ENCODE assay signal across 1 cellular context in genomic region chr2:178450574-178451429, GRCh38.
TF ChIP-seq lines count a peak whose summit lies in the region.

PJVK (plus strand) TSS chr2:178451378; CDS start chr2:178453410, 2,032 bp downstream.
PRKRA (minus strand) TSS chr2:178451175; CDS start chr2:178451030, 145 bp downstream.

TF ChIP-seq in HepG2, 621 proteins besides CTCF, POLR2A, EP300 and RAD21 (continued from another document and continues in another):
- TF ChIP-seq ZFP91 (CRISPR knock-in tag; IDR thresholded peaks at IDR 0.05; ENCODE audit: borderline replicate concordance): peak; percentile 91
- peak; percentile 70 for TF ChIP-seq FOXO1 (CRISPR knock-in tag; IDR thresholded peaks at IDR 0.05)
- TF ChIP-seq GATAD2A (CRISPR knock-in tag; IDR thresholded peaks at IDR 0.05): peak; percentile 80
- TF ChIP-seq CEBPB (IDR thresholded peaks at IDR 0.05; ENCODE audit: borderline replicate concordance, low read depth, low read length): peak; percentile 24; the same call in 1 of the 2 replicates
- no peak for TF ChIP-seq RBM22 (optimal IDR thresholded peaks at IDR 0.05; ENCODE audit: low read length)
- no peak for TF ChIP-seq ZNF597 (CRISPR knock-in tag; IDR thresholded peaks at IDR 0.05)
- no peak for TF ChIP-seq ZNF225 (CRISPR knock-in tag; IDR thresholded peaks at IDR 0.05)
- peak; percentile 91 for TF ChIP-seq ZSCAN25 (CRISPR knock-in tag; IDR thresholded peaks at IDR 0.05)
- TF ChIP-seq BCL6 (CRISPR knock-in tag; IDR thresholded peaks at IDR 0.05): peak; percentile 56
- peak; percentile 80; the same call in 1 of the 2 replicates for TF ChIP-seq ZNF232 (CRISPR knock-in tag; IDR thresholded peaks at IDR 0.05; ENCODE audit: borderline replicate concordance)
- no peak for TF ChIP-seq MAFK (conservative IDR thresholded peaks at IDR 0.05 in 1 of 2, IDR thresholded peaks at IDR 0.05 in 1 of 2; ENCODE audit: low read length in 2 of 2)
- peak; percentile 66; the same call in 1 of the 2 replicates for TF ChIP-seq CBFB (CRISPR knock-in tag; IDR thresholded peaks at IDR 0.05)
- TF ChIP-seq KDM6A (CRISPR knock-in tag; IDR thresholded peaks at IDR 0.05; ENCODE audit: low read depth): peak; percentile 42; the same call in 1 of the 2 replicates
- TF ChIP-seq SOX13 (IDR thresholded peaks at IDR 0.05): peak; percentile 62; the same call in 1 of the 2 replicates
- no peak; a peak in 2 of 4 replicates for TF ChIP-seq SOX13 (CRISPR knock-in tag; conservative IDR thresholded peaks at IDR 0.05 in 1 of 2, IDR thresholded peaks at IDR 0.05 in 1 of 2)
- peak; percentile 32 for TF ChIP-seq YY1 (IDR thresholded peaks at IDR 0.05; ENCODE audit: insufficient read depth, insufficient replicate concordance, low read depth, low read length)
- peak; percentile 46 for TF ChIP-seq TEAD3 (CRISPR knock-in tag; optimal IDR thresholded peaks at IDR 0.05; ENCODE audit: borderline replicate concordance)
- no peak for TF ChIP-seq FUBP1 (CRISPR knock-in tag; IDR thresholded peaks at IDR 0.05; ENCODE audit: borderline replicate concordance)
- no peak for TF ChIP-seq ZNF17 (CRISPR knock-in tag; IDR thresholded peaks at IDR 0.05)
- TF ChIP-seq BRCA1 (CRISPR knock-in tag; IDR thresholded peaks at IDR 0.05): peak; percentile 84; the same call in 1 of the 2 replicates
- no peak for TF ChIP-seq AGO1 (IDR thresholded peaks at IDR 0.05; ENCODE audit: low read depth, low read length, poor library complexity, severe bottlenecking)
- no peak for TF ChIP-seq PAWR (CRISPR knock-in tag; IDR thresholded peaks at IDR 0.05; ENCODE audit: borderline replicate concordance)
- TF ChIP-seq ZNF737 (CRISPR knock-in tag; IDR thresholded peaks at IDR 0.05; ENCODE audit: borderline replicate concordance): no peak
- no peak for TF ChIP-seq ZNF382 (CRISPR knock-in tag; IDR thresholded peaks at IDR 0.05; ENCODE audit: borderline replicate concordance)
- peak; percentile 98 for TF ChIP-seq PHF5A (CRISPR knock-in tag; IDR thresholded peaks at IDR 0.05; ENCODE audit: low read depth, unreplicated experiment)
- no peak; the same call in 1 of the 2 replicates for TF ChIP-seq NFYC (CRISPR knock-in tag; IDR thresholded peaks at IDR 0.05)
- TF ChIP-seq ZNF367 (CRISPR knock-in tag; IDR thresholded peaks at IDR 0.05; ENCODE audit: borderline replicate concordance): no peak
- TF ChIP-seq SNAI1 (CRISPR knock-in tag; IDR thresholded peaks at IDR 0.05; ENCODE audit: borderline replicate concordance): peak; percentile 75; the same call in 1 of the 2 replicates
- TF ChIP-seq DZIP1 (CRISPR knock-in tag; IDR thresholded peaks at IDR 0.05): no peak
- no peak for TF ChIP-seq ZNF562 (CRISPR knock-in tag; IDR thresholded peaks at IDR 0.05; ENCODE audit: borderline replicate concordance)
- no peak for TF ChIP-seq ZNF781 (CRISPR knock-in tag; IDR thresholded peaks at IDR 0.05; ENCODE audit: borderline replicate concordance, not compliant biosample characterization)
- peak; percentile 85 for TF ChIP-seq CBX1 (IDR thresholded peaks at IDR 0.05; ENCODE audit: low read depth)
- TF ChIP-seq ZNF281 (CRISPR knock-in tag; IDR thresholded peaks at IDR 0.05; ENCODE audit: borderline replicate concordance): peak; percentile 67
- peak; percentile 27; the same call in 1 of the 2 replicates for TF ChIP-seq MYPOP (CRISPR knock-in tag; IDR thresholded peaks at IDR 0.05)
- TF ChIP-seq UBTF (CRISPR knock-in tag; IDR thresholded peaks at IDR 0.05): peak; percentile 92
- peak; percentile 97 for TF ChIP-seq ZMAT3 (CRISPR knock-in tag; conservative IDR thresholded peaks at IDR 0.05)
- peak; percentile 87 for TF ChIP-seq ZNF639 (CRISPR knock-in tag; conservative IDR thresholded peaks at IDR 0.05)
- 0 out of 2 replicates have a peak, but pooled peaks have one; percentile 38 for TF ChIP-seq ATAD3A (CRISPR knock-in tag; IDR thresholded peaks at IDR 0.05)
- TF ChIP-seq ZBTB44 (CRISPR knock-in tag; IDR thresholded peaks at IDR 0.05): no peak
- TF ChIP-seq NCOA5 (CRISPR knock-in tag; IDR thresholded peaks at IDR 0.05): no peak
- TF ChIP-seq KMT2B (CRISPR knock-in tag; IDR thresholded peaks at IDR 0.05): peak; percentile 46
- no peak for TF ChIP-seq XBP1 (CRISPR knock-in tag; IDR thresholded peaks at IDR 0.05)
